10 cellular contexts compared by ENCODE assay signal in genomic region chr5:93611900-93612898, GRCh38. TPM values are rescaled to one million over a fixed set of nuclear protein-coding genes. Genes with fewer than 3 reads are reported as not detected.
A peak's percentile ranks its signal among the peaks of the same experiment; 100 is the strongest.
DNase-seq lines count a peak whose midpoint lies in the region; ATAC-seq lines count a peak whose summit lies in the region.
"Had no signal": no experiment of that assay in that cellular context is flagged by ENCODE, and none has a peak within 500 bp of the region (broad histone marks: within the 10 kb centered on the region; RNA-seq: fewer than 3 reads in every experiment).

No MANE protein-coding gene starts in this region.

- in situ Hi-C loops in GM23248 (cut with MboI): loop anchor here (5.0 kb wide), 1 partner anchor 185 kb away; no protein-coding TSS in a partner anchor

- no peak overlapping the region for H3K4me2 ChIP-seq in GM23248 (ENCODE audit: unreplicated experiment)
- H3K4me2 ChIP-seq: KMS-11 had no signal

- peaks cover 11% of the 10 kb centered on the region for H3K4me1 ChIP-seq in GM23248 (ENCODE audit: insufficient read depth)
- H3K4me1 ChIP-seq: parathyroid adenoma had no signal

- WGBS in GM23248 (ENCODE audit: low coverage in 1 of 2, low lambda C conversion rate in 2 of 2, missing lambda C conversion rate in 2 of 2), 2 experiments: 11 to 12% methylated on average over 33 to 44 of the region's 44 CpGs

- H3K9me3 ChIP-seq in GM23248 (ENCODE audit: low read depth): no peaks in the 10 kb centered on the region

- H3K79me2 ChIP-seq in GM23248 (ENCODE audit: insufficient read depth): no peaks in the 10 kb centered on the region
- H3K79me2 ChIP-seq: parathyroid adenoma had no signal

- H3K36me3 ChIP-seq in GM23248 (ENCODE audit: low read depth): no peaks in the 10 kb centered on the region

- ATAC-seq in left colon (peak; percentile 77), esophagus mucosa (no peak)

- H3K27ac ChIP-seq in GM23248: no peak overlapping the region
- H3K27ac ChIP-seq: KMS-11, parathyroid adenoma had no signal

- H2AFZ ChIP-seq in GM23248: no peak overlapping the region
- H2AFZ ChIP-seq: parathyroid adenoma had no signal

- H4K20me1 ChIP-seq in GM23248 (ENCODE audit: insufficient read depth): no peaks in the 10 kb centered on the region

- H3K9ac ChIP-seq in GM23248: no peak overlapping the region
- H3K9ac ChIP-seq: KMS-11, parathyroid adenoma had no signal

- H3F3A ChIP-seq in GM23248 (ENCODE audit: insufficient read depth): peaks cover 4% of the 10 kb centered on the region; the same call in 1 of the 2 replicates

- DNase-seq in A172 (ENCODE audit: low spot score): peak; percentile 22
- DNase-seq in GM23248: peak; percentile 36
- peak; percentile 35 for DNase-seq in SW480 (ENCODE audit: low spot score)
- DNase-seq in left colon: no peak
- no peak for DNase-seq in activated naive CD4-positive, alpha-beta T cell treated with anti-CD3 and anti-CD28 coated beads, Interleukin-2, amount 50 U/mL, for 16 hours
- no peak for DNase-seq in HuH-7 (ENCODE audit: low spot score)
- DNase-seq in cerebellum (ENCODE audit: low spot score): no peak

- intact Hi-C loops in left colon (cut with DNase I, micrococcal nuclease): no loop called here

- H3K4me3 ChIP-seq in GM23248: no peak overlapping the region

- H3K9me2 ChIP-seq in GM23248 (ENCODE audit: insufficient read depth): no peaks in the 10 kb centered on the region

- peaks cover 57% of the 10 kb centered on the region for H3K27me3 ChIP-seq in GM23248 (replicated peaks; ENCODE audit: insufficient read depth)

RNA-seq across cellular contexts. Expression of gene NR2F1, which starts 29.2 kb away (rescaled TPM):
- 6.9 and 10.0 TPM in 2 replicates for total RNA-seq in A172 (2014; rRNA removed; shearing (Covaris generic))
- total RNA-seq in GM23248 (2014; rRNA removed; shearing (Covaris generic)): 14.3 and 17.1 TPM in 2 replicates
- polyA plus RNA-seq in GM23248 (2016; fragmentation: Nextera tagmentation; extraction: Ambion mirVana): 4.5 and 5.6 TPM in 2 replicates
- total RNA-seq in left colon (1 to 10 TPM; 2.7 to 4.9 TPM), esophagus mucosa (2.7 TPM), cerebellum (97.7 TPM)

RNA-seq across cellular contexts. Expression of gene NR2F1-AS1, which starts 31.2 kb away (rescaled TPM):
- total RNA-seq in A172 (2014; rRNA removed; shearing (Covaris generic)): 9.8 and 24.4 TPM in 2 replicates
- total RNA-seq in GM23248 (2014; rRNA removed; shearing (Covaris generic)): 8.3 and 13.4 TPM in 2 replicates
- polyA plus RNA-seq in GM23248 (2016; fragmentation: Nextera tagmentation; extraction: Ambion mirVana): 33.7 and 36.0 TPM in 2 replicates
- total RNA-seq in left colon (1 to 10 TPM; 2.2 to 3.2 TPM), esophagus mucosa (0.84 TPM), cerebellum (70.1 TPM)

Comparison
In these comparisons a context has a peak if more than half of its experiments do, and no peak if none do; other contexts are left out.
1. DNase-seq: peak in A172 (single experiment), GM23248 (single experiment) and SW480 (single experiment); none in left colon (0 of 2), activated naive CD4-positive, alpha-beta T cell treated with anti-CD3 and anti-CD28 coated beads, Interleukin-2, amount 50 U/mL, for 16 hours (single experiment), HuH-7 (single experiment) and cerebellum (single experiment).